In the genomic region with DNA sequence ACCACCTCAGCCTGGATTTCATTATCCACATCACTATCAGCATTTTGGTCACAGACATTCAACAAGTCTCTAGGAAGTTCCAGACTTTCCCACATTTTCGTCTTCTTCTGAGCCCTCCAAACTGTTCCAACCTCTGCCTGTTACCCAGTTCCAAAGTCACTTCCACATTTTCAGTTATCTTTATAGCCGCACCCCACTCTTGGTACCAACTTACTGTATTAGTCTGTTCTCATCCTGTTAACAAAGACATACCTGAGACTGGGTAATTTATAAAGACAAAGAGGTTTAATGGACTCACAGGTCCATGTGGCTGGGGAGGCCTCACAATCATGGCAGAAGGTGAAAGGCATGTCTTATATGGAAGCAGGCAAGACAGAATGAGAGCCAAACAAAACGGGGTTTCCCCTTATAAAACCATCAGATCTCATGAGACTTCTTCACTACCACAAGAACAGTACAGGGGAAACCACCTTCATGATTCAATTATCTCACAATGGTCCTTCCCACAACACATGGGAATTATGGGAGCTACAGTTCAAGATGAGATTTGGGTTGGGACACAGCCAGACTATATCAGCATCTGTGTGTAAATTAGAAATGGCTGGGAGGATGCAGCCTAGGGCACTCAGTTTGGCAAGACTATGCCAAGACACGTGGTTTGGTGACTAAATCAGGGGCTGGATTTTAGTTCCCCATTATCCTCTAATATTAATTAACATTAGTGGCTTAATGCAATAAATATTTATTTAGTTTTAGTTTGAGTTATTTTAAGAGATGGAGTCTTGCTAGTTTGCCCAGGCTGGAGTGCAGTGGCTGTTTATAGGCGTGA, we compare ENCODE assay signal across 17 cellular contexts.
"Had no signal": no experiment of that assay in that cellular context is flagged by ENCODE, and none has a peak within 500 bp of the region (broad histone marks: within the 10 kb centered on the region; RNA-seq: fewer than 3 reads in every experiment).

No MANE protein-coding gene starts in this region.

- FAIRE-seq: endothelial cell of umbilical vein had no signal

- H3K4me3 Mint-ChIP-seq: neural progenitor cell, T-cell, type B pancreatic cell, WTC11 had no signal

- H3K4me1 Mint-ChIP-seq: neural progenitor cell, T-cell, WTC11 had no signal

- ATAC-seq: heart right ventricle, left lung, T-cell, WTC11 had no signal

- H3K27me3 Mint-ChIP-seq: progenitor cell of endocrine pancreas, T-cell, type B pancreatic cell had no signal

- H3K27ac Mint-ChIP-seq: neural progenitor cell, progenitor cell of endocrine pancreas, T-cell, type B pancreatic cell, WTC11 had no signal

- DNase-seq: activated CD4-positive, alpha-beta T cell treated with anti-CD3 and anti-CD28 coated beads, Interleukin-2, amount 50 U/mL, for 1 hour; amygdala; dermis blood vessel endothelial cell; effector memory CD4-positive, alpha-beta T cell; esophagus squamous epithelium; heart right ventricle; left lung; midbrain; stimulated activated CD4-positive, alpha-beta T cell treated with anti-CD3 and anti-CD28 coated beads, Interleukin-1b, Interleukin-23, amount 100 ng/mL, for 48 hours; stimulated activated CD8-positive, alpha-beta memory T cell treated with anti-CD3 and anti-CD28 coated beads, Interleukin-4, amount 100 ng/mL, for 48 hours; T-cell; testis had no signal
